21 cellular contexts compared by ENCODE assay signal in genomic region chr1:214367841-214368240, GRCh38.
"Had no signal": no experiment of that assay in that cellular context is flagged by ENCODE, and none has a peak within 500 bp of the region (broad histone marks: within the 10 kb centered on the region; RNA-seq: fewer than 3 reads in every experiment).

No MANE protein-coding gene starts in this region.

- H3K9me3 ChIP-seq: left ventricle myocardium inferior, mucosa of descending colon, ovary, right atrium auricular region, right lobe of liver, tibial nerve, uterus had no signal

- DNase-seq: islet precursor cell; left ventricle myocardium inferior; midbrain; mucosa of descending colon; naive thymus-derived CD4-positive, alpha-beta T cell; ovary; right lobe of liver; stimulated activated CD4-positive, alpha-beta T cell treated with anti-CD3 and anti-CD28 coated beads, Interleukin-1b, Interleukin-23, amount 100 ng/mL, for 48 hours; stimulated activated CD4-positive, alpha-beta T cell treated with anti-CD3 and anti-CD28 coated beads, Interleukin-2, amount 100 ng/mL, for 48 hours; stimulated activated CD4-positive, alpha-beta T cell treated with anti-CD3 and anti-CD28 coated beads, Interleukin-4, amount 100 ng/mL, for 4 hours; stimulated activated CD8-positive, alpha-beta memory T cell treated with anti-CD3 and anti-CD28 coated beads, Interleukin-4, amount 100 ng/mL, for 48 hours; stimulated activated naive CD4-positive, alpha-beta T cell treated with Interleukin-2 at 50 U/mL for 16 hours; stimulated activated naive CD8-positive, alpha-beta T cell treated with anti-CD3 and anti-CD28 coated beads, Interleukin-15, amount 100 ng/mL, for 72 hours; substantia nigra; uterus had no signal

- H3K36me3 ChIP-seq: ovary, right atrium auricular region, right lobe of liver, uterus had no signal

- H3K4me3 ChIP-seq: left ventricle myocardium inferior, lung, mucosa of descending colon, ovary, right atrium auricular region, right lobe of liver, smooth muscle cell, tibial nerve, uterus had no signal

- H3K27ac ChIP-seq: left ventricle myocardium inferior, ovary, right atrium auricular region, right lobe of liver, tibial nerve, uterus had no signal

- ATAC-seq: mucosa of descending colon; naive thymus-derived CD4-positive, alpha-beta T cell; natural killer cell treated with Interleukin-12 subunit alpha and Interleukin-12 subunit beta and Interleukin-15 and Interleukin-18, amount 100 ng/mL, for 72 hours; right lobe of liver; stimulated activated memory B cell treated with anti-CD40 and anti-IgM and Interleukin-4, amounts not matched to agents 10 μg/mL and 1 μg/mL and 100 μg/mL, for 72 hours; stimulated activated naive CD8-positive, alpha-beta T cell treated with anti-CD3 and anti-CD28 coated beads, Interleukin-15, amount 100 ng/mL, for 72 hours had no signal

- H3K4me1 ChIP-seq: right lobe of liver, uterus had no signal
